10 cellular contexts compared by ENCODE assay signal in the genomic region with DNA sequence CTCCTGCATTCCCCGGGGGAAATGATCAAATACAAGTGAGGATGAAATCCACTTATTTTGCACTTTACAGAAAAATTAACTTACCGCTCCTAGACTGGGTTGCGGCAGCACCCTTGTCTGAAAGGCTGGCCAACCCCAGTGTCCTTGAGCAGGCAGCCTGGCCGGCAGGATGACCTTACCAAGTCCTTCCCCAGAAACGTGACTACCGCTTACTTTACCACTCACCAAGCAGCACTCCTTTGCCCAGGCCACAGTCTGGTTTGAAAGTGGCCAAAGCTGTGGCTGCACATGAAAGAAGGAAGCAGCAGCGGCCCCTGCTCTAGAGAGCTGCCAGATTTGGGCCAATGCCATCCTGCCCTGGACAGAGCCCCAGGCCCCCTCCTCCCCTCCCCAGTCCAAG. TPM values are rescaled to one million over a fixed set of nuclear protein-coding genes. Genes with fewer than 3 reads are reported as not detected.
A peak's percentile ranks its signal among the peaks of the same experiment; 100 is the strongest.
DNase-seq lines count a peak whose midpoint lies in the region; ATAC-seq and TF ChIP-seq lines count a peak whose summit lies in the region.
"Had no signal": no experiment of that assay in that cellular context is flagged by ENCODE, and none has a peak within 500 bp of the region (broad histone marks: within the 10 kb centered on the region; RNA-seq: fewer than 3 reads in every experiment).

No MANE protein-coding gene starts in this region.

- H3K36me3 ChIP-seq in ACC112 (ENCODE audit: insufficient read depth, low read length) = no peaks in the 10 kb centered on the region; the same call in 1 of the 2 replicates
- H3K36me3 ChIP-seq in OCI-LY1 (ENCODE audit: insufficient read depth, low read length) = peaks cover 23% of the 10 kb centered on the region
- peaks cover 43% of the 10 kb centered on the region for H3K36me3 ChIP-seq in endodermal cell (ENCODE audit: control insufficient read depth, insufficient read depth, low read length)
- H3K36me3 ChIP-seq in OCI-LY7 (ENCODE audit: insufficient read depth, low read length) = peaks cover 37% of the 10 kb centered on the region

- POLR2A ChIA-PET in OCI-LY7 (lab: Charles Lee) = no interaction called here

- H4K20me1 ChIP-seq in OCI-LY1 (ENCODE audit: insufficient read depth, low read length) = no peaks in the 10 kb centered on the region
- H4K20me1 ChIP-seq in OCI-LY7 (ENCODE audit: insufficient read depth, low read length) = peaks cover 21% of the 10 kb centered on the region

- no peak overlapping the region; the same call in 1 of the 2 replicates for H3K4me2 ChIP-seq in OCI-LY1 (ENCODE audit: low read length)
- H3K4me2 ChIP-seq in OCI-LY7 (ENCODE audit: low read length) = no peak overlapping the region

- H3K4me3 ChIP-seq in ACC112 (ENCODE audit: low read depth, low read length) (no peak overlapping the region), OCI-LY1 (ENCODE audit: low read depth, low read length, poor library complexity, severe bottlenecking) (no peak overlapping the region), endodermal cell (ENCODE audit: low read length) (no peak overlapping the region), OCI-LY7 (ENCODE audit: low read depth, low read length, poor library complexity, severe bottlenecking) (no peak overlapping the region)

- H3K79me2 ChIP-seq in ACC112 (ENCODE audit: control insufficient read depth, insufficient read depth, low read length, unreplicated experiment) (peaks cover 91% of the 10 kb centered on the region), OCI-LY1 (ENCODE audit: insufficient read depth, low read length) (peaks cover 99% of the 10 kb centered on the region), OCI-LY7 (ENCODE audit: insufficient read depth, low read depth, low read length) (peaks cover 99% of the 10 kb centered on the region)

- H3K4me3 Mint-ChIP-seq in endodermal cell (no peak overlapping the region), nephron progenitor cell (no peak overlapping the region)

- H3K4me1 ChIP-seq in ACC112 (ENCODE audit: control insufficient read depth, insufficient read depth, low read length, unreplicated experiment) (peaks cover 95% of the 10 kb centered on the region), OCI-LY1 (ENCODE audit: insufficient read depth, low read length, severe bottlenecking) (peaks cover 100% of the 10 kb centered on the region), endodermal cell (ENCODE audit: control insufficient read depth, insufficient read depth, low read length) (peaks cover 57% of the 10 kb centered on the region), OCI-LY7 (ENCODE audit: insufficient read depth, low read length, poor library complexity, severe bottlenecking) (peaks cover 47% of the 10 kb centered on the region)

- ATAC-seq in GM21723 (IDR thresholded peaks at IDR 0.05; ENCODE audit: unreplicated experiment) = no peak
- ATAC-seq in HG02938 (IDR thresholded peaks at IDR 0.05; ENCODE audit: unreplicated experiment) = no peak

- no peak overlapping the region for H2AFZ ChIP-seq in ACC112 (ENCODE audit: low read length, unreplicated experiment)
- H2AFZ ChIP-seq in OCI-LY1 (ENCODE audit: low read length) = no peak overlapping the region
- H2AFZ ChIP-seq in OCI-LY7 (ENCODE audit: low read length) = no peak overlapping the region

- 0 out of 2 replicates have a peak, but pooled peaks cover 4% of the 10 kb centered on the region for H3F3A ChIP-seq in OCI-LY1 (ENCODE audit: insufficient read depth, low read length)

- H3K9me2 ChIP-seq in OCI-LY1 (ENCODE audit: low read depth, low read length) (no peaks in the 10 kb centered on the region), OCI-LY7 (ENCODE audit: insufficient read depth, low read length) (no peaks in the 10 kb centered on the region)

- no peaks in the 10 kb centered on the region for H3K27me3 ChIP-seq in ACC112 (ENCODE audit: insufficient read depth, low read length)
- no peaks in the 10 kb centered on the region for H3K27me3 ChIP-seq in OCI-LY1 (ENCODE audit: insufficient read depth, low read length)
- H3K27me3 ChIP-seq in endodermal cell (ENCODE audit: control insufficient read depth, insufficient read depth, low read length, poor library complexity, severe bottlenecking) = no peaks in the 10 kb centered on the region

- peaks cover 78% of the 10 kb centered on the region for H3K4me1 Mint-ChIP-seq in endodermal cell
- H3K4me1 Mint-ChIP-seq in nephron progenitor cell = peaks cover 100% of the 10 kb centered on the region

- DNase-seq in endodermal cell (peak; percentile 46), nephron progenitor cell (no peak), SW 1271 (lab: John Stamatoyannopoulos, UW) (no peak), OCI-LY7 (ENCODE audit: low spot score) (no peak)
- DNase-seq: DND-41, NCI-H526 had no signal

- H3K36me3 Mint-ChIP-seq in endodermal cell (ENCODE audit: low read depth) (peaks cover 11% of the 10 kb centered on the region), nephron progenitor cell (ENCODE audit: low read depth) (no peaks in the 10 kb centered on the region)

- H3K9me3 ChIP-seq in OCI-LY1 (ENCODE audit: low read length) (no peaks in the 10 kb centered on the region), endodermal cell (ENCODE audit: control insufficient read depth, low read length) (no peaks in the 10 kb centered on the region), OCI-LY7 (ENCODE audit: low read length) (no peaks in the 10 kb centered on the region)

- intact Hi-C loops in OCI-LY7 (cut with micrococcal nuclease; ENCODE audit: unreplicated experiment) = no loop called here

- TF ChIP-seq CTCF in OCI-LY1 (IDR thresholded peaks at IDR 0.05; ENCODE audit: low read length) = no peak
- no peak for TF ChIP-seq CTCF in endodermal cell (conservative IDR thresholded peaks at IDR 0.05)
- TF ChIP-seq CTCF in nephron progenitor cell (IDR thresholded peaks at IDR 0.05) = no peak
- TF ChIP-seq CTCF in OCI-LY7 (conservative IDR thresholded peaks at IDR 0.05; ENCODE audit: low read length) = no peak

- CTCF ChIA-PET in OCI-LY7 (lab: Charles Lee; ENCODE audit: unreplicated experiment) = no interaction called here

- H3K27ac ChIP-seq in ACC112 (ENCODE audit: low read depth, low read length) (peak overlapping the region; percentile 87; the same call in 1 of the 2 replicates), OCI-LY1 (ENCODE audit: low read depth, low read length, poor library complexity, severe bottlenecking) (peak overlapping the region; percentile 79), endodermal cell (ENCODE audit: low read depth, low read length) (no peak overlapping the region), OCI-LY7 (ENCODE audit: low read depth, low read length, poor library complexity, severe bottlenecking) (no peak overlapping the region)

- H3K9me3 Mint-ChIP-seq in endodermal cell = no peaks in the 10 kb centered on the region
- no peaks in the 10 kb centered on the region for H3K9me3 Mint-ChIP-seq in nephron progenitor cell

- peak overlapping the region; percentile 99 for H3K27ac Mint-ChIP-seq in endodermal cell
- peak overlapping the region; percentile 68 for H3K27ac Mint-ChIP-seq in nephron progenitor cell

- 89 to 95% methylated on average over 4 to 7 of the region's 7 CpGs for WGBS in endodermal cell (ENCODE audit: insufficient coverage in 1 of 2, insufficient read length in 1 of 2), 2 experiments

- H3K27me3 Mint-ChIP-seq in endodermal cell (ENCODE audit: insufficient read depth) = no peaks in the 10 kb centered on the region
- H3K27me3 Mint-ChIP-seq in nephron progenitor cell (ENCODE audit: low read depth, poor library complexity) = no peaks in the 10 kb centered on the region

- BruUV-seq in OCI-LY7 (replicated peaks; lab: Mats Ljungman, UMichigan) = no TSS peak

- H3K9ac ChIP-seq in OCI-LY1 (ENCODE audit: low read length) (no peak overlapping the region), endodermal cell (ENCODE audit: extremely low read depth, low read length, poor library complexity, severe bottlenecking) (no peak overlapping the region)

RNA-seq across cellular contexts. Expression of gene MYH9, which starts 20.3 kb away (rescaled TPM):
- total RNA-seq in endodermal cell (100 to 1,000 TPM; 270 to 288 TPM), OCI-LY7 (2022) (213 and 223 TPM in 2 replicates)
- 131 TPM for polyA plus RNA-seq in endodermal cell (2013, experiment 1 of 2)
- 136 TPM for polyA plus RNA-seq in endodermal cell (2013, experiment 2 of 2)
- total RNA-seq in OCI-LY7 (2014; rRNA removed; shearing (Covaris generic)) = 112 and 133 TPM in 2 replicates

Comparison
In these comparisons a context has a peak if more than half of its experiments do, and no peak if none do; other contexts are left out.
1. H3K27ac ChIP-seq: peak in ACC112 (single experiment) and OCI-LY1 (single experiment); none in endodermal cell (single experiment) and OCI-LY7 (single experiment).